1 cellular context compared by ENCODE assay signal in genomic region chr15:92831459-92832229, GRCh38.
A peak's percentile ranks its signal among the peaks of the same experiment; 100 is the strongest.
TF ChIP-seq lines count a peak whose summit lies in the region.

No MANE protein-coding gene starts in this region.

TF ChIP-seq in GM12878, 131 proteins besides CTCF, POLR2A, EP300 and RAD21 (continued from another document and continues in another):
- TF ChIP-seq EZH2 (IDR thresholded peaks at IDR 0.05; ENCODE audit: borderline replicate concordance, control insufficient read depth, low read depth, low read length) (no peak), ATF3 (IDR thresholded peaks at IDR 0.05; ENCODE audit: borderline replicate concordance, extremely low read depth, low read depth, low read length) (no peak), IKZF2 (IDR thresholded peaks at IDR 0.05) (peak; percentile 90 to 91), ZNF384 (IDR thresholded peaks at IDR 0.05; ENCODE audit: borderline replicate concordance, low read depth, low read length) (peak; percentile 27; the same call in 1 of the 2 replicates), BHLHE40 (IDR thresholded peaks at IDR 0.05; ENCODE audit: borderline replicate concordance in 1 of 2, low read depth in 2 of 2, low read length in 1 of 2) (peak; percentile 67 to 74; a peak in 3 of 4 replicates), BACH1 (IDR thresholded peaks at IDR 0.05; ENCODE audit: borderline replicate concordance) (peak; percentile 74; the same call in 1 of the 2 replicates), ZNF207 (IDR thresholded peaks at IDR 0.05; ENCODE audit: borderline replicate concordance) (peak; percentile 92; the same call in 1 of the 2 replicates), NR2C1 (IDR thresholded peaks at IDR 0.05) (no peak), SMAD5 (IDR thresholded peaks at IDR 0.05; ENCODE audit: low read depth) (no peak; the same call in 1 of the 2 replicates), NR2C2 (IDR thresholded peaks at IDR 0.05; ENCODE audit: borderline replicate concordance, control insufficient read depth, insufficient read length, low read depth) (no peak), FOXK2 (IDR thresholded peaks at IDR 0.05) (no peak; the same call in 1 of the 2 replicates), SP1 (IDR thresholded peaks at IDR 0.05; ENCODE audit: low read depth, low read length) (peak; percentile 70), GATAD2B (conservative IDR thresholded peaks at IDR 0.05; ENCODE audit: low read depth) (peak; percentile 83), TCF7 (IDR thresholded peaks at IDR 0.05; ENCODE audit: borderline replicate concordance) (no peak), ATF7 (IDR thresholded peaks at IDR 0.05; ENCODE audit: low read depth) (peak; percentile 90), JUNB (IDR thresholded peaks at IDR 0.05) (peak; percentile 79), NRF1 (conservative IDR thresholded peaks at IDR 0.05; ENCODE audit: low read depth, low read length) (0 out of 2 replicates have a peak, but pooled peaks have one; percentile 22), ZZZ3 (IDR thresholded peaks at IDR 0.05; ENCODE audit: control insufficient read depth, insufficient read length, low read depth) (no peak), REST (IDR thresholded peaks at IDR 0.05; ENCODE audit: low read depth, low read length) (0 out of 2 replicates have a peak, but pooled peaks have one; percentile 24), SRF (IDR thresholded peaks at IDR 0.05; ENCODE audit: low read depth in 2 of 2, low read length in 2 of 2) (peak in 1 of 2 experiments; percentile 35; a peak in 1 of 4 replicates), RFX5 (IDR thresholded peaks at IDR 0.05; ENCODE audit: low read depth, low read length) (peak; percentile 71), POLR2AphosphoS2 (IDR thresholded peaks at IDR 0.05; ENCODE audit: low read depth, low read length) (peak; percentile 95), ZNF622 (IDR thresholded peaks at IDR 0.05) (no peak), RAD51 (IDR thresholded peaks at IDR 0.05) (no peak; the same call in 1 of the 2 replicates), MTA2 (IDR thresholded peaks at IDR 0.05; ENCODE audit: low read depth) (peak; percentile 48; the same call in 1 of the 2 replicates), PAX5 (IDR thresholded peaks at IDR 0.05; ENCODE audit: borderline replicate concordance, low read depth, low read length) (no peak), ZNF24 (IDR thresholded peaks at IDR 0.05) (0 out of 2 replicates have a peak, but pooled peaks have one; percentile 54), POLR2AphosphoS5 (IDR thresholded peaks at IDR 0.05; ENCODE audit: low read length) (peak; percentile 98), ZNF274 (IDR thresholded peaks at IDR 0.05; ENCODE audit: insufficient read depth, insufficient read length) (no peak), E2F8 (IDR thresholded peaks at IDR 0.05; ENCODE audit: low read depth, partially characterized antibody) (no peak), IRF5 (IDR thresholded peaks at IDR 0.05; ENCODE audit: borderline replicate concordance) (no peak), SMC3 (IDR thresholded peaks at IDR 0.05; ENCODE audit: borderline replicate concordance, low read length) (peak; percentile 17; the same call in 1 of the 2 replicates), ETV6 (conservative IDR thresholded peaks at IDR 0.05 in 1 of 2, IDR thresholded peaks at IDR 0.05 in 1 of 2; ENCODE audit: borderline replicate concordance in 1 of 2, low read depth in 1 of 2) (peak in 1 of 2 experiments; percentile 86; a peak in 2 of 4 replicates), DPF2 (IDR thresholded peaks at IDR 0.05) (peak; percentile 87), WRNIP1 (IDR thresholded peaks at IDR 0.05; ENCODE audit: borderline replicate concordance, low read depth, low read length) (no peak), BRCA1 (IDR thresholded peaks at IDR 0.05; ENCODE audit: low read depth, low read length) (no peak), RELB (IDR thresholded peaks at IDR 0.05; ENCODE audit: low read depth) (peak; percentile 81; the same call in 1 of the 2 replicates), CBX5 (IDR thresholded peaks at IDR 0.05; ENCODE audit: low read depth) (peak; percentile 83; the same call in 1 of the 2 replicates), PRDM15 (CRISPR knock-in tag; IDR thresholded peaks at IDR 0.05) (no peak), NFYA (IDR thresholded peaks at IDR 0.05; ENCODE audit: borderline replicate concordance, low read depth, low read length) (no peak), USF2 (IDR thresholded peaks at IDR 0.05; ENCODE audit: borderline replicate concordance, low read depth, low read length) (no peak; the same call in 1 of the 2 replicates), NKRF (conservative IDR thresholded peaks at IDR 0.05) (peak; percentile 71), FOXM1 (IDR thresholded peaks at IDR 0.05; ENCODE audit: low read depth, low read length) (peak; percentile 81), CEBPB (IDR thresholded peaks at IDR 0.05; ENCODE audit: borderline replicate concordance in 1 of 2, low read depth in 2 of 2, low read length in 2 of 2) (no peak; a peak in 1 of 4 replicates), TCF3 (IDR thresholded peaks at IDR 0.05; ENCODE audit: borderline replicate concordance, insufficient read depth, low read depth, low read length) (no peak; the same call in 1 of the 2 replicates), PBX3 (IDR thresholded peaks at IDR 0.05; ENCODE audit: insufficient replicate concordance, low read depth, low read length) (no peak), SREBF1 (IDR thresholded peaks at IDR 0.05; ENCODE audit: low read length) (no peak)
